In genomic region chr1:61517345-61517744, GRCh38 we compare ENCODE assay signal across 2 cellular contexts.
TF ChIP-seq lines count a peak whose summit lies in the region.

No MANE protein-coding gene starts in this region.

TF ChIP-seq in HepG2, 621 proteins besides CTCF, POLR2A, EP300 and RAD21 (continued from another document):
- TF ChIP-seq ZNF704 (CRISPR knock-in tag; IDR thresholded peaks at IDR 0.05; ENCODE audit: borderline replicate concordance) (no peak), DMAP1 (CRISPR knock-in tag; IDR thresholded peaks at IDR 0.05) (no peak), RORA (CRISPR knock-in tag; IDR thresholded peaks at IDR 0.05) (no peak), REPIN1 (CRISPR knock-in tag; IDR thresholded peaks at IDR 0.05; ENCODE audit: borderline replicate concordance, low read depth) (no peak), MAFK (conservative IDR thresholded peaks at IDR 0.05 in 1 of 2, IDR thresholded peaks at IDR 0.05 in 1 of 2; ENCODE audit: low read length in 2 of 2) (peak; percentile 84 to 90)

TF ChIP-seq in WTC11, 78 proteins besides CTCF, POLR2A, EP300 and RAD21 (continued from another document):
- TF ChIP-seq AR (CRISPR knock-in tag; IDR thresholded peaks at IDR 0.05) (no peak), ETV6 (CRISPR knock-in tag; IDR thresholded peaks at IDR 0.05) (no peak), FOXP4 (CRISPR knock-in tag; IDR thresholded peaks at IDR 0.05) (no peak), E2F5 (CRISPR knock-in tag; IDR thresholded peaks at IDR 0.05) (no peak), ZNF512 (CRISPR knock-in tag; IDR thresholded peaks at IDR 0.05; ENCODE audit: borderline replicate concordance) (no peak), IRF1 (CRISPR knock-in tag; IDR thresholded peaks at IDR 0.05) (no peak), CBFB (CRISPR knock-in tag; IDR thresholded peaks at IDR 0.05; ENCODE audit: low read depth) (no peak), ZNF121 (CRISPR knock-in tag; IDR thresholded peaks at IDR 0.05) (no peak), SMAD4 (CRISPR knock-in tag; IDR thresholded peaks at IDR 0.05) (no peak), USF2 (CRISPR knock-in tag; IDR thresholded peaks at IDR 0.05) (no peak), ZNF219 (CRISPR knock-in tag; IDR thresholded peaks at IDR 0.05; ENCODE audit: borderline replicate concordance) (no peak), ATF1 (CRISPR knock-in tag; IDR thresholded peaks at IDR 0.05) (no peak)
